ENCODE assay signal across 1 cellular context in the genomic region with DNA sequence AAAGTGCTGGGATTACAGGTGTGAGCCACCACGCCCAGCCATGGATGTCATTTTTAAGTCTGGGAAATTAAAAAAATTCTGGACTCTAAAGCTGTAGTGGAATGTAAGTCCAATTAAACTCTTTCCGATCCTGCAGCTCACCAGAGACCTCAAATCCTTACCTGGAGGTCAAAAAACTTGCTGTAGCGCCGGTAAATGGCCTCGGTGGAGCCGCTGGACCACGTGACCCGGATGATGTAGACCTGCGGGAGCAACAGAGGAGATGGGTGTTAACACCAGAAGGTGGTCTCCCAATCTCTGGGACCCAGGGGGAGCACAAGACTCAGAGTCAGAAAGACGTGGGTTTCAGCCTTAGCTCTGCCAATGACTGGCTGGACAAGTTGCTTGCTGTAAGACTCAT.
TF ChIP-seq lines count a peak whose summit lies in the region.

No MANE protein-coding gene starts in this region.

TF ChIP-seq in K562, 482 proteins besides CTCF, POLR2A, EP300 and RAD21 (continued from another document):
- TF ChIP-seq, protein P1, sequence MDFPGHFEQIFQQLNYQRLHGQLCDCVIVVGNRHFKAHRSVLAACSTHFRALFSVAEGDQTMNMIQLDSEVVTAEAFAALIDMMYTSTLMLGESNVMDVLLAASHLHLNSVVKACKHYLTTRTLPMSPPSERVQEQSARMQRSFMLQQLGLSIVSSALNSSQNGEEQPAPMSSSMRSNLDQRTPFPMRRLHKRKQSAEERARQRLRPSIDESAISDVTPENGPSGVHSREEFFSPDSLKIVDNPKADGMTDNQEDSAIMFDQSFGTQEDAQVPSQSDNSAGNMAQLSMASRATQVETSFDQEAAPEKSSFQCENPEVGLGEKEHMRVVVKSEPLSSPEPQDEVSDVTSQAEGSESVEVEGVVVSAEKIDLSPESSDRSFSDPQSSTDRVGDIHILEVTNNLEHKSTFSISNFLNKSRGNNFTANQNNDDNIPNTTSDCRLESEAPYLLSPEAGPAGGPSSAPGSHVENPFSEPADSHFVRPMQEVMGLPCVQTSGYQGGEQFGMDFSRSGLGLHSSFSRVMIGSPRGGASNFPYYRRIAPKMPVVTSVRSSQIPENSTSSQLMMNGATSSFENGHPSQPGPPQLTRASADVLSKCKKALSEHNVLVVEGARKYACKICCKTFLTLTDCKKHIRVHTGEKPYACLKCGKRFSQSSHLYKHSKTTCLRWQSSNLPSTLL (IDR thresholded peaks at IDR 0.05) = no peak
- TF ChIP-seq, protein P2, sequence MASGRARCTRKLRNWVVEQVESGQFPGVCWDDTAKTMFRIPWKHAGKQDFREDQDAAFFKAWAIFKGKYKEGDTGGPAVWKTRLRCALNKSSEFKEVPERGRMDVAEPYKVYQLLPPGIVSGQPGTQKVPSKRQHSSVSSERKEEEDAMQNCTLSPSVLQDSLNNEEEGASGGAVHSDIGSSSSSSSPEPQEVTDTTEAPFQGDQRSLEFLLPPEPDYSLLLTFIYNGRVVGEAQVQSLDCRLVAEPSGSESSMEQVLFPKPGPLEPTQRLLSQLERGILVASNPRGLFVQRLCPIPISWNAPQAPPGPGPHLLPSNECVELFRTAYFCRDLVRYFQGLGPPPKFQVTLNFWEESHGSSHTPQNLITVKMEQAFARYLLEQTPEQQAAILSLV (tag; IDR thresholded peaks at IDR 0.05) = no peak
- TF ChIP-seq CEBPB (tag; IDR thresholded peaks at IDR 0.05) (no peak), ZNF239 (CRISPR knock-in tag; IDR thresholded peaks at IDR 0.05) (no peak), TSC22D4 (tag; IDR thresholded peaks at IDR 0.05) (no peak), RAD51 (IDR thresholded peaks at IDR 0.05; ENCODE audit: borderline replicate concordance, low read depth) (peak; percentile 56; the same call in 1 of the 2 replicates), HLTF (IDR thresholded peaks at IDR 0.05) (no peak), POLR2G (IDR thresholded peaks at IDR 0.05; ENCODE audit: low read depth, low read length) (no peak)
- TF ChIP-seq, protein P3, sequence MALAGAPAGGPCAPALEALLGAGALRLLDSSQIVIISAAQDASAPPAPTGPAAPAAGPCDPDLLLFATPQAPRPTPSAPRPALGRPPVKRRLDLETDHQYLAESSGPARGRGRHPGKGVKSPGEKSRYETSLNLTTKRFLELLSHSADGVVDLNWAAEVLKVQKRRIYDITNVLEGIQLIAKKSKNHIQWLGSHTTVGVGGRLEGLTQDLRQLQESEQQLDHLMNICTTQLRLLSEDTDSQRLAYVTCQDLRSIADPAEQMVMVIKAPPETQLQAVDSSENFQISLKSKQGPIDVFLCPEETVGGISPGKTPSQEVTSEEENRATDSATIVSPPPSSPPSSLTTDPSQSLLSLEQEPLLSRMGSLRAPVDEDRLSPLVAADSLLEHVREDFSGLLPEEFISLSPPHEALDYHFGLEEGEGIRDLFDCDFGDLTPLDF (CRISPR knock-in tag; IDR thresholded peaks at IDR 0.05) = no peak
- TF ChIP-seq, protein P4, sequence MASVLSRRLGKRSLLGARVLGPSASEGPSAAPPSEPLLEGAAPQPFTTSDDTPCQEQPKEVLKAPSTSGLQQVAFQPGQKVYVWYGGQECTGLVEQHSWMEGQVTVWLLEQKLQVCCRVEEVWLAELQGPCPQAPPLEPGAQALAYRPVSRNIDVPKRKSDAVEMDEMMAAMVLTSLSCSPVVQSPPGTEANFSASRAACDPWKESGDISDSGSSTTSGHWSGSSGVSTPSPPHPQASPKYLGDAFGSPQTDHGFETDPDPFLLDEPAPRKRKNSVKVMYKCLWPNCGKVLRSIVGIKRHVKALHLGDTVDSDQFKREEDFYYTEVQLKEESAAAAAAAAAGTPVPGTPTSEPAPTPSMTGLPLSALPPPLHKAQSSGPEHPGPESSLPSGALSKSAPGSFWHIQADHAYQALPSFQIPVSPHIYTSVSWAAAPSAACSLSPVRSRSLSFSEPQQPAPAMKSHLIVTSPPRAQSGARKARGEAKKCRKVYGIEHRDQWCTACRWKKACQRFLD (CRISPR knock-in tag; IDR thresholded peaks at IDR 0.05) = no peak
